ENCODE assay signal across 15 cellular contexts in the genomic region with DNA sequence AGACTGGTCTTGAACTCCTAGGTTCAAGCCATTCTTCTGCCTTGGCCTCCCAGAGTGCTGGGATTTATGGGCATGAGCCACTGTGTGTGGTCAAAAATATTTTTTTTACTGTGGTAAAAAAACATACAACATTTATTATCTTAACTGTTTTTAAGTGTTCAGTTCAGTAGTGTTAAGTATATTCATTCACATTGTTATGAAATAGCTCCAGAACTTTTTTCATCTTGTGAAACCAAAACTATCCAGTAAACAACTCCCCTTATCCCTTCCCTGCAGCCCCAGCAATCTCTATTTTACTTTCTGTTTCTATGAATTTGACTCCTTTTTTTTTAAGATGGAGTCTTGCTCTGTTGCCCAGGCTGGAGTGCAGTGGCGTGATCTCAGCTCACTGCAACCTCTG. TPM values are rescaled to one million over a fixed set of nuclear protein-coding genes. Genes with fewer than 3 reads are reported as not detected.
DNase-seq lines count a peak whose midpoint lies in the region; ATAC-seq and TF ChIP-seq lines count a peak whose summit lies in the region.
"Had no signal": no experiment of that assay in that cellular context is flagged by ENCODE, and none has a peak within 500 bp of the region (broad histone marks: within the 10 kb centered on the region; RNA-seq: fewer than 3 reads in every experiment).

No MANE protein-coding gene starts in this region.

- H3K36me3 Mint-ChIP-seq in CD4-positive, alpha-beta memory T cell, result peaks cover 41 to 68% of the 10 kb centered on the region in 2 donors
- peaks cover 30% of the 10 kb centered on the region for H3K36me3 Mint-ChIP-seq in activated naive CD8-positive, alpha-beta T cell treated with anti-CD3 and anti-CD28 coated beads for 36 hours
- peaks cover 25% of the 10 kb centered on the region for H3K36me3 Mint-ChIP-seq in natural killer cell

- no peak for TF ChIP-seq CTCF in natural killer cell (IDR thresholded peaks at IDR 0.05)

- no peak for ATAC-seq in natural killer cell

- no peak overlapping the region for H3K27ac ChIP-seq in CD4-positive, alpha-beta memory T cell (ENCODE audit: low read depth, low read length)
- H3K27ac ChIP-seq: BLaER1, PC-9, thoracic aorta had no signal

- POLR2A ChIA-PET in CD4-positive, alpha-beta memory T cell (lab: Charles Lee; ENCODE audit: partially characterized antibody), result interaction anchor here (0.6 to 1.3 kb wide), 3 partner anchors 9 to 28 kb away, joined by 3 read pairs; no protein-coding TSS in a partner anchor

- no peaks in the 10 kb centered on the region for H3K9me3 ChIP-seq in CD4-positive, alpha-beta memory T cell (ENCODE audit: control insufficient read depth in 1 of 2, low read length in 2 of 2)
- H3K9me3 ChIP-seq: BLaER1, thoracic aorta had no signal

- no peaks in the 10 kb centered on the region for H3K27me3 ChIP-seq in CD4-positive, alpha-beta memory T cell (ENCODE audit: insufficient read depth, low read length)
- H3K27me3 ChIP-seq: BLaER1 had no signal

- CTCF ChIA-PET in CD4-positive, alpha-beta memory T cell (lab: Charles Lee; ENCODE audit: partially characterized antibody), result interaction anchor here (0.6 to 1.3 kb wide), 3 partner anchors 11 to 91 kb away, joined by 3 to 4 read pairs (median 3); no protein-coding TSS in a partner anchor

- intact Hi-C loops in CD4-positive, alpha-beta memory T cell (cut with micrococcal nuclease), result no loop called here
- intact Hi-C loops in natural killer cell (cut with micrococcal nuclease), result no loop called here

- H3K9me3 Mint-ChIP-seq in CD4-positive, alpha-beta memory T cell, result peaks cover 0 to 2% (median 0%) of the 10 kb centered on the region in 8 donors
- H3K9me3 Mint-ChIP-seq in activated naive CD8-positive, alpha-beta T cell treated with anti-CD3 and anti-CD28 coated beads for 36 hours, result no peaks in the 10 kb centered on the region
- H3K9me3 Mint-ChIP-seq in natural killer cell, result no peaks in the 10 kb centered on the region

- peak overlapping the region; percentile 47 to 92 (median 79) for H3K27ac Mint-ChIP-seq in CD4-positive, alpha-beta memory T cell
- H3K27ac Mint-ChIP-seq in activated naive CD8-positive, alpha-beta T cell treated with anti-CD3 and anti-CD28 coated beads for 36 hours, result peak overlapping the region; percentile 66
- peak overlapping the region; percentile 47 to 69 for H3K27ac Mint-ChIP-seq in natural killer cell

- H3K4me3 ChIP-seq in CD4-positive, alpha-beta memory T cell (ENCODE audit: low read length in 2 of 2), result no peak overlapping the region
- H3K4me3 ChIP-seq: BLaER1, PC-9, thoracic aorta had no signal

- peak overlapping the region in 2 of 8 donors; percentile 26 to 64 for H3K4me3 Mint-ChIP-seq in CD4-positive, alpha-beta memory T cell
- no peak overlapping the region for H3K4me3 Mint-ChIP-seq in activated naive CD8-positive, alpha-beta T cell treated with anti-CD3 and anti-CD28 coated beads for 36 hours
- no peak overlapping the region for H3K4me3 Mint-ChIP-seq in natural killer cell

- H3K36me3 ChIP-seq in CD4-positive, alpha-beta memory T cell (ENCODE audit: insufficient read depth, low read length), result peaks cover 46% of the 10 kb centered on the region

- no peaks in the 10 kb centered on the region for H3K27me3 Mint-ChIP-seq in CD4-positive, alpha-beta memory T cell
- no peaks in the 10 kb centered on the region for H3K27me3 Mint-ChIP-seq in activated naive CD8-positive, alpha-beta T cell treated with anti-CD3 and anti-CD28 coated beads for 36 hours
- no peaks in the 10 kb centered on the region for H3K27me3 Mint-ChIP-seq in natural killer cell (ENCODE audit: low read depth in 2 of 2)

- H3K4me1 Mint-ChIP-seq in CD4-positive, alpha-beta memory T cell, result peaks cover 14 to 45% (median 31%) of the 10 kb centered on the region in 4 donors
- peaks cover 19% of the 10 kb centered on the region for H3K4me1 Mint-ChIP-seq in activated naive CD8-positive, alpha-beta T cell treated with anti-CD3 and anti-CD28 coated beads for 36 hours
- H3K4me1 Mint-ChIP-seq in natural killer cell, result peaks cover 19 to 30% of the 10 kb centered on the region in 2 donors

- H3K4me1 ChIP-seq in CD4-positive, alpha-beta memory T cell (ENCODE audit: insufficient read depth, low read length), result peaks cover 13% of the 10 kb centered on the region
- H3K4me1 ChIP-seq: BLaER1 had no signal

- DNase-seq in CD4-positive, alpha-beta memory T cell, result no peak
- peak; percentile 28 for DNase-seq in M059J (ENCODE audit: low read depth)
- DNase-seq in activated naive CD8-positive, alpha-beta T cell treated with anti-CD3 and anti-CD28 coated beads for 36 hours, result no peak
- no peak for DNase-seq in natural killer cell
- no peak for DNase-seq in NK-92 (lab: John Stamatoyannopoulos, UW; ENCODE audit: unreplicated experiment)
- no peak for DNase-seq in islet precursor cell
- DNase-seq in DMS79 (lab: John Stamatoyannopoulos, UW), result no peak
- DNase-seq: activated gamma-delta T cell treated with Interleukin-2 at 50 U/mL for 16 hours, dermis blood vessel endothelial cell, DMS53, NCI-H526, PC-9, small intestine had no signal

RNA-seq across cellular contexts. Expression of gene RMC1, which starts 9.3 kb away (rescaled TPM):
- total RNA-seq in CD4-positive, alpha-beta memory T cell, result 10 to 100 TPM; 56.6 TPM
- polyA plus RNA-seq in CD4-positive, alpha-beta memory T cell, result 10 to 100 TPM; 42.7 to 45.8 TPM
- total RNA-seq in M059J (2014; rRNA removed; shearing (Covaris generic)), result 39.1 and 44.7 TPM in 2 replicates
- 10 to 100 TPM; 29.7 to 30.8 TPM for total RNA-seq in activated naive CD8-positive, alpha-beta T cell treated with anti-CD3 and anti-CD28 coated beads for 36 hours
- total RNA-seq in natural killer cell, result 10 to 100 TPM; 71.1 to 84.4 (median 77.2) TPM

RNA-seq across cellular contexts. Expression of gene RIOK3, which starts 59.6 kb away (rescaled TPM):
- 10 to 100 TPM; 73.2 to 84.4 TPM for total RNA-seq in CD4-positive, alpha-beta memory T cell
- 10 to 100 TPM; 36.6 to 39.1 TPM for polyA plus RNA-seq in CD4-positive, alpha-beta memory T cell
- 61.7 and 64.3 TPM in 2 replicates for total RNA-seq in M059J (2014; rRNA removed; shearing (Covaris generic))
- 10 to 100 TPM; 52.4 to 61.0 TPM for total RNA-seq in activated naive CD8-positive, alpha-beta T cell treated with anti-CD3 and anti-CD28 coated beads for 36 hours
- 100 to 1,000 TPM; 164 to 233 (median 182) TPM for total RNA-seq in natural killer cell
